Comparison of ENCODE assay signal across 14 cellular contexts in the genomic region with DNA sequence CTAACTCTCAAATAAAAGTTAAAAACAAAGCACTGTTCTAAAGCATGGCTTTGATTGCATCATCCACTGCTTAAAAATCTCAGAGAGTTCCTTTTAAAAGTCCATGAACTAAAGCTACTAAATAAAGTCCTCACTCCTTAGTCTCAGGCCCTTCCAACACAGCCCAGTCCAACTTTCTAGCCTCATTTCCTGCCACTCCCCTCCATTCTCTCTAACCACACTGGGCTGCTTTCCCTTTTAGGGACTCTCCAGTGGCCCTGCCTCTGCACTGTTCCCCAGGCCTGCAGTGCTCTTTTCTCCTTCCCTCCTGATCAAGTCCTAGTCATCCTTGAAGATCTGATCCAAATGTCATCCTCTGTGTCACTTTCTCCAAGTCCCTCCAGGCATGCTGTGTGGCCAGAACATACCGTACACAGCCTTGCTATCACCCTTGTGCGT. TPM values are rescaled to one million over a fixed set of nuclear protein-coding genes. Genes with fewer than 3 reads are reported as not detected.
DNase-seq lines count a peak whose midpoint lies in the region; ATAC-seq, FAIRE-seq and TF ChIP-seq lines count a peak whose summit lies in the region.
"Had no signal": no experiment of that assay in that cellular context is flagged by ENCODE, and none has a peak within 500 bp of the region (broad histone marks: within the 10 kb centered on the region; RNA-seq: fewer than 3 reads in every experiment).

No MANE protein-coding gene starts in this region.

- H3K9ac ChIP-seq in HepG2 (ENCODE audit: insufficient read depth, low read depth, low read length): no peak overlapping the region

- TF ChIP-seq EP300 in Ishikawa (IDR thresholded peaks at IDR 0.05; ENCODE audit: borderline replicate concordance): no peak
- no peak for TF ChIP-seq EP300 in HepG2 (IDR thresholded peaks at IDR 0.05; ENCODE audit: low read depth in 2 of 2, low read length in 2 of 2)
- no peak for TF ChIP-seq EP300 in HepG2 (CRISPR knock-in tag; IDR thresholded peaks at IDR 0.05; ENCODE audit: borderline replicate concordance)

- no peak overlapping the region for H3K4me3 ChIP-seq in bronchial epithelial cell (ENCODE audit: low read depth, low read length)
- no peak overlapping the region for H3K4me3 ChIP-seq in HepG2 (replicated peaks in 1 of 3; ENCODE audit: insufficient read depth in 1 of 3, low read depth in 2 of 3, low read length in 3 of 3)
- H3K4me3 ChIP-seq: ovary had no signal

- POLR2A ChIA-PET in HepG2 (lab: Yijun Ruan, JAX): no interaction called here

- no TSS peak for BruUV-seq in HepG2 (replicated peaks; lab: Mats Ljungman, UMichigan)

- no peak for TF ChIP-seq CTCF in bronchial epithelial cell (IDR thresholded peaks at IDR 0.05; ENCODE audit: insufficient read depth, low read length, severe bottlenecking)
- no peak for TF ChIP-seq CTCF in HepG2 (CRISPR knock-in tag; IDR thresholded peaks at IDR 0.05)

- 29% methylated on average over 2 of the region's 2 CpGs for WGBS in HepG2 (ENCODE audit: low lambda C conversion rate)

- intact Hi-C loops in HepG2 (cut with micrococcal nuclease; ENCODE audit: unreplicated experiment): loop anchor here (10.0 kb wide), 1 partner anchor 135 kb away; no protein-coding TSS in a partner anchor

- H3K27ac ChIP-seq in HepG2 (ENCODE audit: extremely low read length, insufficient read depth, low read length): no peak overlapping the region
- H3K27ac ChIP-seq: ovary had no signal

- no peak for TF ChIP-seq POLR2A in HepG2 (IDR thresholded peaks at IDR 0.05; ENCODE audit: insufficient read depth in 1 of 2, low read depth in 2 of 2, low read length in 2 of 2)

- H3K79me2 ChIP-seq in HepG2 (ENCODE audit: insufficient read depth, low read length): no peaks in the 10 kb centered on the region

- no peaks in the 10 kb centered on the region for H4K20me1 ChIP-seq in HepG2 (ENCODE audit: insufficient read depth, low read length)

- no peak for FAIRE-seq in bronchial epithelial cell (lab: Jason Lieb, UNC)
- FAIRE-seq in HepG2 (lab: Jason Lieb, UNC): no peak

- H3K4me1 ChIP-seq in HepG2 (ENCODE audit: insufficient read depth, low read length): no peaks in the 10 kb centered on the region
- H3K4me1 ChIP-seq: BE2C had no signal

- H3K36me3 ChIP-seq in bronchial epithelial cell (ENCODE audit: control insufficient read depth, insufficient read depth, low read length): no peaks in the 10 kb centered on the region
- no peaks in the 10 kb centered on the region for H3K36me3 ChIP-seq in HepG2 (replicated peaks in 1 of 2; ENCODE audit: control insufficient read depth in 1 of 2, insufficient read depth in 2 of 2, low read length in 2 of 2)
- H3K36me3 ChIP-seq: BE2C, ovary had no signal

- CTCF ChIA-PET in HepG2 (lab: Yijun Ruan, JAX; ENCODE audit: low intra/inter-chr PET ratio, low total read pairs): no interaction called here

- DNase-seq in A172 (ENCODE audit: low spot score): peak; percentile 64
- DNase-seq in bronchial epithelial cell (ENCODE audit: low read depth): peak; percentile 65
- no peak for DNase-seq in HepG2 (ENCODE audit: low spot score)
- no peak for DNase-seq in DMS 273 treated with DMSO at 0.1 percent for 48 hours (lab: John Stamatoyannopoulos, UW)
- DNase-seq in NCI-H1417 treated with DMSO at 0.1 percent for 48 hours (lab: John Stamatoyannopoulos, UW): no peak
- DNase-seq: activated B cell treated with CpG ODN at 0.5 μM for 24 hours, amniotic stem cell, BE2C, NCI-H524, ovary had no signal

- in situ Hi-C loops in HepG2 (cut with HindIII; ENCODE audit: extremely low pct_ligation_motif_present, low pct_unique_long_range_greater_than_20kb): no loop called here

- H2AFZ ChIP-seq in HepG2 (ENCODE audit: low read length): no peak overlapping the region

- no peak overlapping the region for H3K4me2 ChIP-seq in HepG2 (ENCODE audit: low read depth, low read length)

- H3K27me3 ChIP-seq in bronchial epithelial cell (ENCODE audit: control insufficient read depth, insufficient read depth, low read length): no peaks in the 10 kb centered on the region
- no peaks in the 10 kb centered on the region for H3K27me3 ChIP-seq in HepG2 (ENCODE audit: control insufficient read depth in 1 of 2, insufficient read depth in 2 of 2, low read length in 2 of 2)
- H3K27me3 ChIP-seq: BE2C, ovary had no signal

- TF ChIP-seq RAD21 in Ishikawa (IDR thresholded peaks at IDR 0.05; ENCODE audit: low read depth) (no peak), HepG2 (CRISPR knock-in tag; IDR thresholded peaks at IDR 0.05) (no peak)

- ATAC-seq in HepG2 (no peak), GM18868 (IDR thresholded peaks at IDR 0.05; ENCODE audit: unreplicated experiment) (no peak), GM18858 (IDR thresholded peaks at IDR 0.05; ENCODE audit: unreplicated experiment) (no peak)
- ATAC-seq: HCT116 had no signal

- no peaks in the 10 kb centered on the region for H3K9me3 ChIP-seq in HepG2 (ENCODE audit: low read length)
- H3K9me3 ChIP-seq: BE2C, ovary had no signal

TF ChIP-seq in Ishikawa, 13 proteins besides CTCF, POLR2A, EP300 and RAD21:
- TF ChIP-seq EGR1 (IDR thresholded peaks at IDR 0.05) (no peak), MAX (IDR thresholded peaks at IDR 0.05) (no peak), CEBPB (IDR thresholded peaks at IDR 0.05) (peak; percentile 59), YY1 (IDR thresholded peaks at IDR 0.05; ENCODE audit: low read depth) (no peak), CREB1 (IDR thresholded peaks at IDR 0.05; ENCODE audit: low read depth) (no peak), NFIC (IDR thresholded peaks at IDR 0.05) (peak; percentile 38; the same call in 1 of the 2 replicates), ZBTB7A (IDR thresholded peaks at IDR 0.05; ENCODE audit: low read depth) (no peak)
- TF ChIP-seq, protein P1, sequence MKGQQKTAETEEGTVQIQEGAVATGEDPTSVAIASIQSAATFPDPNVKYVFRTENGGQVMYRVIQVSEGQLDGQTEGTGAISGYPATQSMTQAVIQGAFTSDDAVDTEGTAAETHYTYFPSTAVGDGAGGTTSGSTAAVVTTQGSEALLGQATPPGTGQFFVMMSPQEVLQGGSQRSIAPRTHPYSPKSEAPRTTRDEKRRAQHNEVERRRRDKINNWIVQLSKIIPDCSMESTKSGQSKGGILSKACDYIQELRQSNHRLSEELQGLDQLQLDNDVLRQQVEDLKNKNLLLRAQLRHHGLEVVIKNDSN (IDR thresholded peaks at IDR 0.05): no peak

TF ChIP-seq in HepG2, 621 proteins besides CTCF, POLR2A, EP300 and RAD21 (continues in another document):
- TF ChIP-seq, protein P2, sequence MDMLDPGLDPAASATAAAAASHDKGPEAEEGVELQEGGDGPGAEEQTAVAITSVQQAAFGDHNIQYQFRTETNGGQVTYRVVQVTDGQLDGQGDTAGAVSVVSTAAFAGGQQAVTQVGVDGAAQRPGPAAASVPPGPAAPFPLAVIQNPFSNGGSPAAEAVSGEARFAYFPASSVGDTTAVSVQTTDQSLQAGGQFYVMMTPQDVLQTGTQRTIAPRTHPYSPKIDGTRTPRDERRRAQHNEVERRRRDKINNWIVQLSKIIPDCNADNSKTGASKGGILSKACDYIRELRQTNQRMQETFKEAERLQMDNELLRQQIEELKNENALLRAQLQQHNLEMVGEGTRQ (IDR thresholded peaks at IDR 0.05; ENCODE audit: low read depth, low read length): no peak
- TF ChIP-seq, protein P2 (CRISPR knock-in tag; IDR thresholded peaks at IDR 0.05; ENCODE audit: borderline replicate concordance): no peak
- no peak for TF ChIP-seq KLF6 (CRISPR knock-in tag; IDR thresholded peaks at IDR 0.05)
- peak; percentile 34; the same call in 1 of the 2 replicates for TF ChIP-seq CEBPB (IDR thresholded peaks at IDR 0.05; ENCODE audit: borderline replicate concordance, low read depth, low read length)

RNA-seq across cellular contexts. Expression of gene PPP1R3C, which starts 56.9 kb away (rescaled TPM):
- 11.8 and 18.0 TPM in 2 replicates for total RNA-seq in A172 (2014; rRNA removed; shearing (Covaris generic))
- total RNA-seq in bronchial epithelial cell (17.4 and 39.8 TPM in 2 replicates), HepG2 (2016; rRNA removed; fragmentation: Illumina TruSeq; extraction: Trizol) (14.8 and 18.7 TPM in 2 replicates)
- 2.8 and 3.5 TPM in 2 replicates for total RNA-seq in HepG2 (2016; cell fraction: cytosol; rRNA removed; fragmentation: Illumina TruSeq; extraction: Trizol; ENCODE audit: low read depth)
- total RNA-seq in HepG2 (2016; cell fraction: insoluble cytoplasmic fraction; rRNA removed; fragmentation: Illumina TruSeq; extraction: Trizol): 13.6 and 18.6 TPM in 2 replicates
- 8.0 and 9.5 TPM in 2 replicates for total RNA-seq in HepG2 (2016; cell fraction: membrane; rRNA removed; fragmentation: Illumina TruSeq; extraction: Trizol)
- total RNA-seq in HepG2 (2016; cell fraction: nucleus; rRNA removed; fragmentation: Illumina TruSeq; extraction: Trizol): 7.0 and 7.1 TPM in 2 replicates
- polyA plus RNA-seq in HepG2 (2011; rRNA removed): 11.4 and 13.3 TPM in 2 replicates
- 6.3 and 10.7 TPM in 2 replicates for polyA plus RNA-seq in HepG2 (2011; cell fraction: cytosol; rRNA removed)
- 5.5 and 7.0 TPM in 2 replicates for polyA plus RNA-seq in HepG2 (2011; cell fraction: nucleus; rRNA removed)
- 13.0 and 17.4 TPM in 2 replicates for polyA plus RNA-seq in HepG2 (2012)
- polyA plus RNA-seq in HepG2 (2016; cell fraction: cytosol; fragmentation: Illumina TruSeq; extraction: Trizol; ENCODE audit: low read depth): 0.78 and 0.98 TPM in 2 replicates
- polyA plus RNA-seq in HepG2 (2016; cell fraction: insoluble cytoplasmic fraction; fragmentation: Illumina TruSeq; extraction: Trizol; ENCODE audit: low read depth): 13.2 and 13.9 TPM in 2 replicates
- polyA plus RNA-seq in HepG2 (2016; cell fraction: membrane; fragmentation: Illumina TruSeq; extraction: Trizol; ENCODE audit: low read depth): 2.4 and 2.7 TPM in 2 replicates
- polyA plus RNA-seq in HepG2 (2016; cell fraction: nucleus; fragmentation: Illumina TruSeq; extraction: Trizol; ENCODE audit: insufficient read depth, low read depth): 6.2 and 6.4 TPM in 2 replicates
- polyA minus RNA-seq in HepG2 (2011; rRNA and poly(A)+ RNA removed; ENCODE audit: low replicate concordance): 13.9 and 20.0 TPM in 2 replicates
- polyA minus RNA-seq in HepG2 (2011; cell fraction: cytosol; rRNA and poly(A)+ RNA removed): 16.0 and 20.2 TPM in 2 replicates
- polyA minus RNA-seq in HepG2 (2011; cell fraction: nucleus; rRNA and poly(A)+ RNA removed): 21.6 and 26.9 TPM in 2 replicates
- total RNA-seq: activated B cell treated with CpG ODN at 0.5 μM for 24 hours had no signal

Comparison
In these comparisons a context has a peak if more than half of its experiments do, and no peak if none do; other contexts are left out.
1. DNase-seq: peak in A172 (single experiment) and bronchial epithelial cell (single experiment); none in HepG2 (single experiment), DMS 273 treated with DMSO at 0.1 percent for 48 hours (single experiment) and NCI-H1417 treated with DMSO at 0.1 percent for 48 hours (single experiment).